Comparison of ENCODE assay signal across 29 cellular contexts in genomic region chr12:88931598-88931997, GRCh38.
DNase-seq lines count a peak whose midpoint lies in the region; ATAC-seq, FAIRE-seq and TF ChIP-seq lines count a peak whose summit lies in the region.
"Had no signal": no experiment of that assay in that cellular context is flagged by ENCODE, and none has a peak within 500 bp of the region (broad histone marks: within the 10 kb centered on the region; RNA-seq: fewer than 3 reads in every experiment).

No MANE protein-coding gene starts in this region.

- FAIRE-seq in astrocyte (lab: Jason Lieb, UNC), result no peak
- FAIRE-seq: A204.1, G401.6 had no signal

- H3K4me3 Mint-ChIP-seq in astrocyte (ENCODE audit: unreplicated experiment), result no peak overlapping the region
- H3K4me3 Mint-ChIP-seq: activated CD4-positive, alpha-beta T cell treated with anti-CD3 and anti-CD28 coated beads, Interleukin-2, amount 10 ng/mL, durations not matched to agents 7 days and 5 days; IgD-negative memory B cell; T-cell had no signal

- H3K4me3 ChIP-seq in astrocyte (ENCODE audit: insufficient read depth, low read depth, low read length) (no peak overlapping the region), parathyroid adenoma (ENCODE audit: low read depth, low read length) (no peak overlapping the region)
- H3K4me3 ChIP-seq: adrenal gland, dorsolateral prefrontal cortex, GM23248, vagina had no signal

- no peak overlapping the region for H3K27ac ChIP-seq in astrocyte (ENCODE audit: low read depth, low read length)
- peak overlapping the region; percentile 56 for H3K27ac ChIP-seq in parathyroid adenoma
- H3K27ac ChIP-seq: adrenal gland, C4-2B, dorsolateral prefrontal cortex, epithelial cell of prostate, GM23248, vagina had no signal

- no peaks in the 10 kb centered on the region for H3K36me3 ChIP-seq in astrocyte (ENCODE audit: insufficient read depth, low read length)
- H3K36me3 ChIP-seq in parathyroid adenoma (ENCODE audit: control insufficient read depth, insufficient read depth, low read length), result no peaks in the 10 kb centered on the region
- H3K36me3 ChIP-seq: adrenal gland, vagina had no signal

- H3K4me2 ChIP-seq in astrocyte (ENCODE audit: low read length) (no peak overlapping the region), parathyroid adenoma (ENCODE audit: low read length) (peak overlapping the region; percentile 2)

- H3K27me3 Mint-ChIP-seq in astrocyte (ENCODE audit: low read depth, unreplicated experiment), result no peaks in the 10 kb centered on the region
- H3K27me3 Mint-ChIP-seq: activated CD4-positive, alpha-beta T cell treated with anti-CD3 and anti-CD28 coated beads, Interleukin-2, amount 10 ng/mL, durations not matched to agents 7 days and 5 days had no signal

- no peaks in the 10 kb centered on the region for H4K20me1 ChIP-seq in astrocyte (ENCODE audit: insufficient read depth, low read length)

- TF ChIP-seq CTCF in astrocyte (IDR thresholded peaks at IDR 0.05; ENCODE audit: insufficient read depth, low read depth, low read length) (no peak), parathyroid adenoma (IDR thresholded peaks at IDR 0.05) (no peak), GM20000 (IDR thresholded peaks at IDR 0.05; ENCODE audit: extremely low read depth, missing control alignments) (no peak)

- peak; percentile 40 for DNase-seq in NCI-H82 (lab: John Stamatoyannopoulos, UW)
- DNase-seq in NCI-H82 treated with DMSO at 0.1 percent for 48 hours (lab: John Stamatoyannopoulos, UW; ENCODE audit: unreplicated experiment), result no peak
- DNase-seq in astrocyte (ENCODE audit: low read depth), result peak; percentile 26
- DNase-seq in GM20000 (ENCODE audit: low spot score), result no peak
- DNase-seq: activated CD4-positive, alpha-beta T cell treated with anti-CD3 and anti-CD28 coated beads, Interleukin-2, amount 10 ng/mL, durations not matched to agents 7 days and 5 days; activated CD8-positive, alpha-beta memory T cell treated with anti-CD3 and anti-CD28 coated beads, Interleukin-2, amount 50 U/mL, for 48 hours; activated effector memory CD4-positive, alpha-beta T cell treated with anti-CD3 and anti-CD28 coated beads, Interleukin-2, amount 50 U/mL, for 16 hours; adrenal gland; caudate nucleus; DMS 273 treated with DMSO at 0.1 percent for 48 hours; dorsolateral prefrontal cortex; foreskin melanocyte; GM23248; left colon; NCI-H2029; NCI-H446 treated with DMSO at 0.1 percent for 48 hours; retina; substantia nigra; T-cell had no signal

- ATAC-seq in HG03378 (IDR thresholded peaks at IDR 0.05; ENCODE audit: unreplicated experiment) (peak; percentile 54), GM18520 (IDR thresholded peaks at IDR 0.05; ENCODE audit: unreplicated experiment) (no peak), GM21515 (IDR thresholded peaks at IDR 0.05; ENCODE audit: unreplicated experiment) (no peak)
- ATAC-seq: left colon, T-cell had no signal

- peaks cover 5% of the 10 kb centered on the region for H3K4me1 ChIP-seq in astrocyte (ENCODE audit: insufficient read depth, low read length)
- H3K4me1 ChIP-seq in parathyroid adenoma, result peaks cover 32% of the 10 kb centered on the region

- H3K79me2 ChIP-seq in astrocyte (ENCODE audit: insufficient read depth, low read length) (no peaks in the 10 kb centered on the region), parathyroid adenoma (no peaks in the 10 kb centered on the region)

- H3K9me3 ChIP-seq in astrocyte (ENCODE audit: insufficient read depth, low read depth, low read length) (no peaks in the 10 kb centered on the region), parathyroid adenoma (ENCODE audit: control insufficient read depth, low read length) (no peaks in the 10 kb centered on the region)
- H3K9me3 ChIP-seq: adrenal gland, vagina had no signal

- H3K9ac ChIP-seq in astrocyte (ENCODE audit: low read length) (no peak overlapping the region), parathyroid adenoma (no peak overlapping the region)
- H3K9ac ChIP-seq: GM23248 had no signal

- H3K27ac Mint-ChIP-seq in astrocyte (ENCODE audit: unreplicated experiment), result no peak overlapping the region
- H3K27ac Mint-ChIP-seq: activated CD4-positive, alpha-beta T cell treated with anti-CD3 and anti-CD28 coated beads, Interleukin-2, amount 10 ng/mL, durations not matched to agents 7 days and 5 days; IgD-negative memory B cell; T-cell had no signal

- H3K27me3 ChIP-seq in astrocyte (ENCODE audit: insufficient read depth, low read length) (no peaks in the 10 kb centered on the region), parathyroid adenoma (ENCODE audit: control insufficient read depth, insufficient read depth, low read length) (no peaks in the 10 kb centered on the region)
- H3K27me3 ChIP-seq: adrenal gland, vagina had no signal

- H3K4me1 Mint-ChIP-seq in astrocyte (ENCODE audit: low read depth, unreplicated experiment), result peaks cover 11% of the 10 kb centered on the region
- H3K4me1 Mint-ChIP-seq: activated CD4-positive, alpha-beta T cell treated with anti-CD3 and anti-CD28 coated beads, Interleukin-2, amount 10 ng/mL, durations not matched to agents 7 days and 5 days; T-cell had no signal

- no peaks in the 10 kb centered on the region for H3K36me3 Mint-ChIP-seq in astrocyte (ENCODE audit: low read depth, unreplicated experiment)
- H3K36me3 Mint-ChIP-seq: IgD-negative memory B cell, T-cell had no signal

- H3K9me3 Mint-ChIP-seq in astrocyte (ENCODE audit: unreplicated experiment), result no peaks in the 10 kb centered on the region
- H3K9me3 Mint-ChIP-seq: activated CD4-positive, alpha-beta T cell treated with anti-CD3 and anti-CD28 coated beads, Interleukin-2, amount 10 ng/mL, durations not matched to agents 7 days and 5 days; IgD-negative memory B cell; T-cell had no signal

- H2AFZ ChIP-seq in astrocyte (ENCODE audit: low read depth, low read length) (no peak overlapping the region), parathyroid adenoma (peak overlapping the region; percentile 40)
- H2AFZ ChIP-seq: GM23248 had no signal

Comparison
In these comparisons a context has a peak if more than half of its experiments do, and no peak if none do; other contexts are left out.
1. DNase-seq: peak in NCI-H82 (single experiment) and astrocyte (single experiment); none in NCI-H82 treated with DMSO at 0.1 percent for 48 hours (single experiment) and GM20000 (single experiment).